In genomic region chr3:193902557-193903256, GRCh38 we compare ENCODE assay signal across 1 cellular context.
TF ChIP-seq lines count a peak whose summit lies in the region.

No MANE protein-coding gene starts in this region.

TF ChIP-seq in GM23338, 12 proteins besides CTCF, POLR2A, EP300 and RAD21 (continued from another document):
- TF ChIP-seq, protein P1, sequence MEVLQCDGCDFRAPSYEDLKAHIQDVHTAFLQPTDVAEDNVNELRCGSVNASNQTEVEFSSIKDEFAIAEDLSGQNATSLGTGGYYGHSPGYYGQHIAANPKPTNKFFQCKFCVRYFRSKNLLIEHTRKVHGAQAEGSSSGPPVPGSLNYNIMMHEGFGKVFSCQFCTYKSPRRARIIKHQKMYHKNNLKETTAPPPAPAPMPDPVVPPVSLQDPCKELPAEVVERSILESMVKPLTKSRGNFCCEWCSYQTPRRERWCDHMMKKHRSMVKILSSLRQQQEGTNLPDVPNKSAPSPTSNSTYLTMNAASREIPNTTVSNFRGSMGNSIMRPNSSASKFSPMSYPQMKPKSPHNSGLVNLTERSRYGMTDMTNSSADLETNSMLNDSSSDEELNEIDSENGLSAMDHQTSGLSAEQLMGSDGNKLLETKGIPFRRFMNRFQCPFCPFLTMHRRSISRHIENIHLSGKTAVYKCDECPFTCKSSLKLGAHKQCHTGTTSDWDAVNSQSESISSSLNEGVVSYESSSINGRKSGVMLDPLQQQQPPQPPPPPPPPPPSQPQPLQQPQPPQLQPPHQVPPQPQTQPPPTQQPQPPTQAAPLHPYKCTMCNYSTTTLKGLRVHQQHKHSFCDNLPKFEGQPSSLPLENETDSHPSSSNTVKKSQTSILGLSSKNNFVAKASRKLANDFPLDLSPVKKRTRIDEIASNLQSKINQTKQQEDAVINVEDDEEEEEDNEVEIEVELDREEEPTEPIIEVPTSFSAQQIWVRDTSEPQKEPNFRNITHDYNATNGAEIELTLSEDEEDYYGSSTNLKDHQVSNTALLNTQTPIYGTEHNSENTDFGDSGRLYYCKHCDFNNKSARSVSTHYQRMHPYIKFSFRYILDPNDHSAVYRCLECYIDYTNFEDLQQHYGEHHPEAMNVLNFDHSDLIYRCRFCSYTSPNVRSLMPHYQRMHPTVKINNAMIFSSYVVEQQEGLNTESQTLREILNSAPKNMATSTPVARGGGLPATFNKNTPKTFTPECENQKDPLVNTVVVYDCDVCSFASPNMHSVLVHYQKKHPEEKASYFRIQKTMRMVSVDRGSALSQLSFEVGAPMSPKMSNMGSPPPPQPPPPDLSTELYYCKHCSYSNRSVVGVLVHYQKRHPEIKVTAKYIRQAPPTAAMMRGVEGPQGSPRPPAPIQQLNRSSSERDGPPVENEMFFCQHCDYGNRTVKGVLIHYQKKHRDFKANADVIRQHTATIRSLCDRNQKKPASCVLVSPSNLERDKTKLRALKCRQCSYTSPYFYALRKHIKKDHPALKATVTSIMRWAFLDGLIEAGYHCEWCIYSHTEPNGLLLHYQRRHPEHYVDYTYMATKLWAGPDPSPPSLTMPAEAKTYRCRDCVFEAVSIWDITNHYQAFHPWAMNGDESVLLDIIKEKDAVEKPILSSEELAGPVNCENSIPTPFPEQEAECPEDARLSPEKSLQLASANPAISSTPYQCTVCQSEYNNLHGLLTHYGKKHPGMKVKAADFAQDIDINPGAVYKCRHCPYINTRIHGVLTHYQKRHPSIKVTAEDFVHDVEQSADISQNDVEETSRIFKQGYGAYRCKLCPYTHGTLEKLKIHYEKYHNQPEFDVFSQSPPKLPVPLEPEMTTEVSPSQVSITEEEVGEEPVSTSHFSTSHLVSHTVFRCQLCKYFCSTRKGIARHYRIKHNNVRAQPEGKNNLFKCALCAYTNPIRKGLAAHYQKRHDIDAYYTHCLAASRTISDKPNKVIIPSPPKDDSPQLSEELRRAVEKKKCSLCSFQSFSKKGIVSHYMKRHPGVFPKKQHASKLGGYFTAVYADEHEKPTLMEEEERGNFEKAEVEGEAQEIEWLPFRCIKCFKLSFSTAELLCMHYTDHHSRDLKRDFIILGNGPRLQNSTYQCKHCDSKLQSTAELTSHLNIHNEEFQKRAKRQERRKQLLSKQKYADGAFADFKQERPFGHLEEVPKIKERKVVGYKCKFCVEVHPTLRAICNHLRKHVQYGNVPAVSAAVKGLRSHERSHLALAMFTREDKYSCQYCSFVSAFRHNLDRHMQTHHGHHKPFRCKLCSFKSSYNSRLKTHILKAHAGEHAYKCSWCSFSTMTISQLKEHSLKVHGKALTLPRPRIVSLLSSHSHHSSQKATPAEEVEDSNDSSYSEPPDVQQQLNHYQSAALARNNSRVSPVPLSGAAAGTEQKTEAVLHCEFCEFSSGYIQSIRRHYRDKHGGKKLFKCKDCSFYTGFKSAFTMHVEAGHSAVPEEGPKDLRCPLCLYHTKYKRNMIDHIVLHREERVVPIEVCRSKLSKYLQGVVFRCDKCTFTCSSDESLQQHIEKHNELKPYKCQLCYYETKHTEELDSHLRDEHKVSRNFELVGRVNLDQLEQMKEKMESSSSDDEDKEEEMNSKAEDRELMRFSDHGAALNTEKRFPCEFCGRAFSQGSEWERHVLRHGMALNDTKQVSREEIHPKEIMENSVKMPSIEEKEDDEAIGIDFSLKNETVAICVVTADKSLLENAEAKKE (CRISPR knock-in tag; IDR thresholded peaks at IDR 0.05), result no peak
- no peak for TF ChIP-seq CREB1 (CRISPR knock-in tag; IDR thresholded peaks at IDR 0.05; ENCODE audit: low read depth)
- no peak for TF ChIP-seq ZNF331 (CRISPR knock-in tag; IDR thresholded peaks at IDR 0.05; ENCODE audit: low read depth)
- TF ChIP-seq NANOG (IDR thresholded peaks at IDR 0.05; ENCODE audit: borderline replicate concordance), result no peak
- no peak for TF ChIP-seq JUNB (IDR thresholded peaks at IDR 0.05; ENCODE audit: unreplicated experiment)
- TF ChIP-seq ZNF114 (CRISPR knock-in tag; IDR thresholded peaks at IDR 0.05), result no peak
- no peak for TF ChIP-seq ETS1 (IDR thresholded peaks at IDR 0.05)
